Comparison of ENCODE assay signal across 7 cellular contexts in genomic region chr18:75526038-75526437, GRCh38.
"Had no signal": no experiment of that assay in that cellular context is flagged by ENCODE, and none has a peak within 500 bp of the region (broad histone marks: within the 10 kb centered on the region; RNA-seq: fewer than 3 reads in every experiment).

No MANE protein-coding gene starts in this region.

- H3K27ac ChIP-seq: GM23248, HL-60 had no signal

- H3K4me1 ChIP-seq: HAP-1 had no signal

- H3K4me3 ChIP-seq: GM23248, HAP-1 had no signal

- H3K9me3 ChIP-seq: HAP-1 had no signal

- H3K9me3 Mint-ChIP-seq: HFFc6 had no signal

- H3K36me3 Mint-ChIP-seq: IgD-negative memory B cell had no signal

- H3K36me3 ChIP-seq: HAP-1 had no signal

- H3K27ac Mint-ChIP-seq: HFFc6 had no signal

- DNase-seq: GM23248, GOT3, H7, HFFc6 had no signal

- H3K4me3 Mint-ChIP-seq: HFFc6, IgD-negative memory B cell had no signal
